ENCODE assay signal across 8 cellular contexts in genomic region chr5:43040287-43041098, GRCh38. TPM values are rescaled to one million over a fixed set of nuclear protein-coding genes. Genes with fewer than 3 reads are reported as not detected.
DNase-seq lines count a peak whose midpoint lies in the region; ATAC-seq and TF ChIP-seq lines count a peak whose summit lies in the region.

ANXA2R (minus strand) TSS chr5:43040319; CDS start chr5:43040046, 273 bp downstream.

- H3K27me3 Mint-ChIP-seq in naive thymus-derived CD4-positive, alpha-beta T cell: no peaks in the 10 kb centered on the region

- BruUV-seq in PC-3 (replicated peaks; lab: Mats Ljungman, UMichigan): no TSS peak

- DNase-seq in DMS79 (lab: John Stamatoyannopoulos, UW): peak; percentile 92
- DNase-seq in KBM-7: peak; percentile 97
- DNase-seq in PC-3: peak; percentile 100
- DNase-seq in activated T-cell treated with anti-CD3 and anti-CD28 coated beads, Interleukin-2, amount 50 U/mL, for 1 hour: peak; percentile 92
- DNase-seq in esophagus muscularis mucosa (ENCODE audit: extremely low spot score): no peak
- DNase-seq in naive thymus-derived CD4-positive, alpha-beta T cell: peak; percentile 76 to 98 (median 96)
- peak; percentile 81 to 97 (median 93) for DNase-seq in stimulated activated naive CD4-positive, alpha-beta T cell (lab: John Stamatoyannopoulos, UW)

- H3F3A ChIP-seq in PC-3 (ENCODE audit: low read length, unreplicated experiment): no peaks in the 10 kb centered on the region

- H3K27me3 ChIP-seq in PC-3 (ENCODE audit: low read length) (no peaks in the 10 kb centered on the region), esophagus muscularis mucosa (peaks cover 4 to 81% (median 41%) of the 10 kb centered on the region in 4 donors)
- no peaks in the 10 kb centered on the region for H3K27me3 ChIP-seq in naive thymus-derived CD4-positive, alpha-beta T cell (ENCODE audit: control insufficient read depth in 2 of 2, insufficient read depth in 2 of 2, low read length in 2 of 2)

- peak within 1 kb of the TSS; percentile 82 for H2AFZ ChIP-seq in PC-3 (ENCODE audit: low read length)

- H3K4me3 ChIP-seq in PC-3 (ENCODE audit: low read length) (peak within 1 kb of the TSS; percentile 70), esophagus muscularis mucosa (peak within 1 kb of the TSS; percentile 57 to 69 (median 61))
- peak within 1 kb of the TSS; percentile 73 for H3K4me3 ChIP-seq in naive thymus-derived CD4-positive, alpha-beta T cell (ENCODE audit: low read length)

- CTCF ChIA-PET in PC-3 (lab: Charles Lee): interaction anchor here (0.6 to 3.3 kb wide), 7 partner anchors 21 to 1318 kb away, joined by 3 to 20 read pairs (median 4); no protein-coding TSS in a partner anchor
- CTCF ChIA-PET in naive thymus-derived CD4-positive, alpha-beta T cell (lab: Charles Lee): interaction anchor here (0.6 to 7.9 kb wide), 16 partner anchors 13 to 444 kb away, joined by 3 to 154 read pairs (median 10); partner anchors contain the start of genes TMEM267 and ZNF131

- H3K27ac Mint-ChIP-seq in naive thymus-derived CD4-positive, alpha-beta T cell: peak within 1 kb of the TSS; percentile 93 to 100 (median 99)

- 9% methylated on average over 47 of the region's 47 CpGs for WGBS in esophagus muscularis mucosa

- H4K20me1 ChIP-seq in PC-3 (ENCODE audit: low read length): no peaks in the 10 kb centered on the region

- H3K36me3 ChIP-seq in PC-3 (ENCODE audit: low read depth, low read length) (no peaks in the 10 kb centered on the region), esophagus muscularis mucosa (no peaks in the 10 kb centered on the region)
- peaks cover 0 to 17% (median 0%) of the 10 kb centered on the region in 3 experiments for H3K36me3 ChIP-seq in naive thymus-derived CD4-positive, alpha-beta T cell (ENCODE audit: control insufficient read depth in 2 of 3, insufficient read depth in 3 of 3, low read length in 3 of 3)

- H3K9me2 ChIP-seq in PC-3 (replicated peaks; ENCODE audit: low read length): no peaks in the 10 kb centered on the region

- H3K4me1 Mint-ChIP-seq in naive thymus-derived CD4-positive, alpha-beta T cell: peaks cover 14 to 75% (median 45%) of the 10 kb centered on the region in 7 donors

- peak within 1 kb of the TSS; percentile 90 for H3K27ac ChIP-seq in PC-3 (ENCODE audit: low read length)
- H3K27ac ChIP-seq in esophagus muscularis mucosa (replicated peaks in 1 of 4): peak within 1 kb of the TSS; percentile 84 to 93 (median 86)
- H3K27ac ChIP-seq in naive thymus-derived CD4-positive, alpha-beta T cell (ENCODE audit: low read depth, low read length): peak within 1 kb of the TSS; percentile 96

- H3K9ac ChIP-seq in PC-3 (ENCODE audit: low read length): peak within 1 kb of the TSS; percentile 88

- H3K36me3 Mint-ChIP-seq in naive thymus-derived CD4-positive, alpha-beta T cell: peaks cover 0 to 15% (median 12%) of the 10 kb centered on the region in 5 donors

- no peak for TF ChIP-seq POLR2A in esophagus muscularis mucosa (IDR thresholded peaks at IDR 0.05; ENCODE audit: low read depth)

- ATAC-seq in GM21619 (IDR thresholded peaks at IDR 0.05; ENCODE audit: unreplicated experiment) (peak; percentile 34), PC-3 (peak; percentile 36)
- peak; percentile 72 for ATAC-seq in naive thymus-derived CD4-positive, alpha-beta T cell

- H3K4me3 Mint-ChIP-seq in naive thymus-derived CD4-positive, alpha-beta T cell: peak within 1 kb of the TSS; percentile 82 to 99 (median 98)

- H3K79me2 ChIP-seq in PC-3 (ENCODE audit: low read length): peaks cover 93% of the 10 kb centered on the region

- H3K4me1 ChIP-seq in PC-3 (ENCODE audit: insufficient read depth, low read length): peaks cover 20% of the 10 kb centered on the region
- peaks cover 15 to 60% (median 57%) of the 10 kb centered on the region in 4 donors for H3K4me1 ChIP-seq in esophagus muscularis mucosa
- peaks cover 17 to 31% of the 10 kb centered on the region in 2 donors for H3K4me1 ChIP-seq in naive thymus-derived CD4-positive, alpha-beta T cell (ENCODE audit: control insufficient read depth in 2 of 2, insufficient read depth in 2 of 2, low read length in 2 of 2)

- TF ChIP-seq EP300 in esophagus muscularis mucosa (IDR thresholded peaks at IDR 0.05): no peak

- H3K4me2 ChIP-seq in PC-3 (ENCODE audit: low read length): peak within 1 kb of the TSS; percentile 96

- intact Hi-C loops in PC-3 (cut with micrococcal nuclease) (loop anchor here (1.0 to 10.0 kb wide), 8 partner anchors 20 to 442 kb away; partner anchors contain the start of gene TMEM267), esophagus muscularis mucosa (cut with DNase I) (loop anchor here (2.0 to 10.0 kb wide), 2 partner anchors 48 to 136 kb away; no protein-coding TSS in a partner anchor)
- intact Hi-C loops in naive thymus-derived CD4-positive, alpha-beta T cell (cut with micrococcal nuclease): loop anchor here (1.0 to 10.0 kb wide), 18 partner anchors 20 to 1764 kb away; partner anchors contain the start of genes HMGCS1 (in 1 of the 2), MRPS30 (in 1 of the 2) and OXCT1 (in 1 of the 2)

- POLR2A ChIA-PET in PC-3 (lab: Charles Lee; ENCODE audit: unreplicated experiment): interaction anchor here (0.6 to 2.0 kb wide), 7 partner anchors 21 to 151 kb away, joined by 3 to 9 read pairs (median 6); partner anchors contain the start of gene ZNF131
- POLR2A ChIA-PET in naive thymus-derived CD4-positive, alpha-beta T cell (lab: Charles Lee): interaction anchor here (0.7 to 12.8 kb wide), 33 partner anchors 10 to 444 kb away, joined by 3 to 1055 read pairs (median 8); partner anchors contain the start of genes HMGCS1, TMEM267 and ZNF131

- H3K9me3 ChIP-seq in PC-3 (ENCODE audit: low read length): no peaks in the 10 kb centered on the region
- no peaks in the 10 kb centered on the region for H3K9me3 ChIP-seq in esophagus muscularis mucosa
- no peaks in the 10 kb centered on the region for H3K9me3 ChIP-seq in naive thymus-derived CD4-positive, alpha-beta T cell (ENCODE audit: control insufficient read depth in 2 of 3, low read length in 3 of 3)

- peaks cover 0 to 14% (median 0%) of the 10 kb centered on the region in 11 donors for H3K9me3 Mint-ChIP-seq in naive thymus-derived CD4-positive, alpha-beta T cell

- in situ Hi-C loops in KBM-7 (cut with MboI; ENCODE audit: low pct_unique_long_range_greater_than_20kb, low sequenced_read_pairs): no loop called here

- TF ChIP-seq CTCF in PC-3 (conservative IDR thresholded peaks at IDR 0.05; ENCODE audit: low read depth, low read length) (peak; percentile 89), esophagus muscularis mucosa (IDR thresholded peaks at IDR 0.05) (peak; percentile 57 to 73 (median 70))

RNA-seq across cellular contexts. Expression of gene ANXA2R, which starts in this region (rescaled TPM):
- 4.8 and 8.9 TPM in 2 replicates for total RNA-seq in PC-3 (2014; rRNA removed)
- total RNA-seq in esophagus muscularis mucosa: 1 to 10 TPM; 1.5 to 4.2 (median 2.0) TPM
- 10 to 100 TPM; 13.2 to 61.4 (median 42.0) TPM for total RNA-seq in naive thymus-derived CD4-positive, alpha-beta T cell
- polyA plus RNA-seq in naive thymus-derived CD4-positive, alpha-beta T cell: 10 to 100 TPM; 55.7 to 70.2 TPM
